ENCODE assay signal across 8 cellular contexts in genomic region chr5:180828756-180829531, GRCh38. TPM values are rescaled to one million over a fixed set of nuclear protein-coding genes. Genes with fewer than 3 reads are reported as not detected.
A peak's percentile ranks its signal among the peaks of the same experiment; 100 is the strongest.
DNase-seq lines count a peak whose midpoint lies in the region; ATAC-seq and TF ChIP-seq lines count a peak whose summit lies in the region.
"Not testable (repeated sequence)": the region's sequence is repeated elsewhere in the genome, so short reads cannot be mapped to it uniquely, and the experiment has no call there.

No MANE protein-coding gene starts in this region.

- TF ChIP-seq EP300 in tibial nerve (IDR thresholded peaks at IDR 0.05), result peak; percentile 39 to 45

- peak overlapping the region; percentile 81 for H3K4me3 Mint-ChIP-seq in CD4-positive, alpha-beta T cell
- H3K4me3 Mint-ChIP-seq in activated CD8-positive, alpha-beta T cell treated with anti-CD3 and anti-CD28 coated beads for 36 hours, result peak overlapping the region; percentile 18

- not testable (repeated sequence) for DNase-seq in CD4-positive, alpha-beta T cell; activated CD8-positive, alpha-beta T cell treated with anti-CD3 and anti-CD28 coated beads for 36 hours; ascending aorta (ENCODE audit: low spot score in 2 of 2); heart right ventricle; gastrocnemius medialis; tibial nerve (ENCODE audit: low spot score in 2 of 2)
- peak; percentile 5 for DNase-seq in NCI-H748 (lab: John Stamatoyannopoulos, UW; ENCODE audit: unreplicated experiment)

- WGBS in heart right ventricle, 2 donors, result 88 to 89% methylated on average over 12 to 13 of the region's 13 CpGs
- 78 to 84% methylated on average over 13 of the region's 13 CpGs for WGBS in tibial nerve, 2 donors

- H3K4me3 ChIP-seq in ascending aorta; muscle layer of duodenum (ENCODE audit: low read depth in 1 of 2, low read length in 2 of 2); tibial nerve: not testable (repeated sequence)
- H3K4me3 ChIP-seq in heart right ventricle (peak overlapping the region in 2 of 10 donors; percentile 95 to 98), gastrocnemius medialis (peak overlapping the region in 1 of 4 donors; percentile 98)

- peaks cover 47% of the 10 kb centered on the region for H3K36me3 Mint-ChIP-seq in CD4-positive, alpha-beta T cell (ENCODE audit: low read depth)
- H3K36me3 Mint-ChIP-seq in activated CD8-positive, alpha-beta T cell treated with anti-CD3 and anti-CD28 coated beads for 36 hours (ENCODE audit: low read depth), result peaks cover 30% of the 10 kb centered on the region

- H3K27me3 Mint-ChIP-seq in CD4-positive, alpha-beta T cell; activated CD8-positive, alpha-beta T cell treated with anti-CD3 and anti-CD28 coated beads for 36 hours: not testable (repeated sequence)

- not testable (repeated sequence) for TF ChIP-seq CTCF in CD4-positive, alpha-beta T cell (IDR thresholded peaks at IDR 0.05); activated CD8-positive, alpha-beta T cell treated with anti-CD3 and anti-CD28 coated beads for 36 hours (IDR thresholded peaks at IDR 0.05); ascending aorta (IDR thresholded peaks at IDR 0.05); heart right ventricle (IDR thresholded peaks at IDR 0.05); gastrocnemius medialis (IDR thresholded peaks at IDR 0.05 in 4 of 5, conservative IDR thresholded peaks at IDR 0.05 in 1 of 5); tibial nerve (IDR thresholded peaks at IDR 0.05)

- POLR2A ChIA-PET in CD4-positive, alpha-beta T cell (lab: Charles Lee), result interaction anchor here (2.5 to 11.8 kb wide), 5 partner anchors 11 to 432 kb away, joined by 18 to 612 read pairs (median 40); partner anchors contain the start of genes MGAT1, TRIM52 and ZFP62
- POLR2A ChIA-PET in activated CD8-positive, alpha-beta T cell treated with anti-CD3 and anti-CD28 coated beads for 36 hours (lab: Charles Lee), result interaction anchor here (1.0 to 6.5 kb wide), 6 partner anchors 12 to 328 kb away, joined by 3 to 87 read pairs (median 27); no protein-coding TSS in a partner anchor

- not testable (repeated sequence) for TF ChIP-seq POLR2A in gastrocnemius medialis (IDR thresholded peaks at IDR 0.05); tibial nerve (IDR thresholded peaks at IDR 0.05)

- H3K27ac Mint-ChIP-seq in CD4-positive, alpha-beta T cell, result peak overlapping the region; percentile 99
- H3K27ac Mint-ChIP-seq in activated CD8-positive, alpha-beta T cell treated with anti-CD3 and anti-CD28 coated beads for 36 hours, result peak overlapping the region; percentile 57

- in situ Hi-C loops in gastrocnemius medialis (cut with MboI; ENCODE audit: low sequenced_read_pairs in 4 of 4), result not testable (repeated sequence)

- H3K9me3 Mint-ChIP-seq in CD4-positive, alpha-beta T cell; activated CD8-positive, alpha-beta T cell treated with anti-CD3 and anti-CD28 coated beads for 36 hours: not testable (repeated sequence)

- H3K9me3 ChIP-seq in CD4-positive, alpha-beta T cell (ENCODE audit: control insufficient read depth, low read length); ascending aorta; muscle layer of duodenum (ENCODE audit: control insufficient read depth in 1 of 2, low read length in 2 of 2); gastrocnemius medialis: not testable (repeated sequence)
- peaks cover 0 to 18% (median 0%) of the 10 kb centered on the region in 11 donors for H3K9me3 ChIP-seq in heart right ventricle
- H3K9me3 ChIP-seq in tibial nerve, result peaks cover 0 to 14% (median 0%) of the 10 kb centered on the region in 4 donors

- H3K27ac ChIP-seq in CD4-positive, alpha-beta T cell (ENCODE audit: low read depth, low read length), result not testable (repeated sequence)
- peak overlapping the region; percentile 97 for H3K27ac ChIP-seq in ascending aorta
- H3K27ac ChIP-seq in heart right ventricle, result peak overlapping the region; percentile 96 to 100 (median 99)
- peak overlapping the region; percentile 94 for H3K27ac ChIP-seq in muscle layer of duodenum (ENCODE audit: low read length)
- peak overlapping the region; percentile 90 to 98 (median 96) for H3K27ac ChIP-seq in gastrocnemius medialis
- peak overlapping the region; percentile 92 to 99 (median 98) for H3K27ac ChIP-seq in tibial nerve

- ATAC-seq in CD4-positive, alpha-beta T cell (ENCODE audit: poor library complexity); activated CD8-positive, alpha-beta T cell treated with anti-CD3 and anti-CD28 coated beads for 36 hours; heart right ventricle; gastrocnemius medialis: not testable (repeated sequence)

- H3K4me1 Mint-ChIP-seq in CD4-positive, alpha-beta T cell (ENCODE audit: low read depth), result peaks cover 66% of the 10 kb centered on the region
- H3K4me1 Mint-ChIP-seq in activated CD8-positive, alpha-beta T cell treated with anti-CD3 and anti-CD28 coated beads for 36 hours (ENCODE audit: low read depth), result peaks cover 37% of the 10 kb centered on the region

- intact Hi-C loops in CD4-positive, alpha-beta T cell (cut with DNase I, micrococcal nuclease); activated CD8-positive, alpha-beta T cell treated with anti-CD3 and anti-CD28 coated beads for 36 hours (cut with micrococcal nuclease); ascending aorta (cut with DNase I); heart right ventricle (cut with DNase I); gastrocnemius medialis (cut with DNase I; ENCODE audit: low total_unique reads): not testable (repeated sequence)

- not testable (repeated sequence) for H3K36me3 ChIP-seq in ascending aorta; muscle layer of duodenum (ENCODE audit: control insufficient read depth in 1 of 2, insufficient read depth in 2 of 2, low read length in 2 of 2); gastrocnemius medialis
- H3K36me3 ChIP-seq in heart right ventricle, result peaks cover 0 to 15% (median 2%) of the 10 kb centered on the region in 9 donors
- peaks cover 0 to 21% (median 0%) of the 10 kb centered on the region in 3 donors for H3K36me3 ChIP-seq in tibial nerve

- peaks cover 6 to 35% of the 10 kb centered on the region in 2 donors for H3K4me1 ChIP-seq in ascending aorta
- H3K4me1 ChIP-seq in heart right ventricle, result peaks cover 14 to 73% (median 62%) of the 10 kb centered on the region in 9 donors
- peaks cover 3 to 36% of the 10 kb centered on the region in 2 donors for H3K4me1 ChIP-seq in muscle layer of duodenum (ENCODE audit: control insufficient read depth in 1 of 2, insufficient read depth in 2 of 2, low read length in 2 of 2)
- peaks cover 39% of the 10 kb centered on the region in 2 donors for H3K4me1 ChIP-seq in gastrocnemius medialis
- peaks cover 0 to 65% (median 43%) of the 10 kb centered on the region in 4 donors for H3K4me1 ChIP-seq in tibial nerve

- CTCF ChIA-PET in CD4-positive, alpha-beta T cell (lab: Charles Lee), result interaction anchor here (1.0 to 3.9 kb wide), 3 partner anchors 17 to 32 kb away, joined by 3 to 34 read pairs (median 17); no protein-coding TSS in a partner anchor
- CTCF ChIA-PET in activated CD8-positive, alpha-beta T cell treated with anti-CD3 and anti-CD28 coated beads for 36 hours (lab: Charles Lee), result interaction anchor here (3.0 to 3.5 kb wide), 2 partner anchors 11 to 17 kb away, joined by 19 to 32 read pairs; no protein-coding TSS in a partner anchor

- H3K27me3 ChIP-seq in CD4-positive, alpha-beta T cell (ENCODE audit: control insufficient read depth, insufficient read depth, low read length); ascending aorta; heart right ventricle; muscle layer of duodenum (ENCODE audit: low read depth, low read length); gastrocnemius medialis; tibial nerve: not testable (repeated sequence)

RNA-seq across cellular contexts. Expression of gene MGAT1, which starts 26.3 kb away (rescaled TPM):
- 10 to 100 TPM; 49.0 to 60.2 TPM for total RNA-seq in CD4-positive, alpha-beta T cell
- 100 to 1,000 TPM; 161 to 171 TPM for total RNA-seq in activated CD8-positive, alpha-beta T cell treated with anti-CD3 and anti-CD28 coated beads for 36 hours
- total RNA-seq in ascending aorta (257 TPM), heart right ventricle (100 to 1,000 TPM in 2 of 10 donors, 10 to 100 TPM in 8; 50.1 to 118 (median 59.7) TPM), gastrocnemius medialis (100 to 1,000 TPM; 100 to 138 (median 115) TPM), tibial nerve (100 to 1,000 TPM; 161 to 216 (median 195) TPM)
- polyA plus RNA-seq in heart right ventricle, result 100 to 1,000 TPM in 1 of 2 donors, 10 to 100 TPM in 1; 71.7 to 127 TPM

RNA-seq across cellular contexts. Expression of gene ZFP62, which starts 32.1 kb away (rescaled TPM):
- total RNA-seq in CD4-positive, alpha-beta T cell, result 10 to 100 TPM; 22.6 to 24.9 TPM
- total RNA-seq in activated CD8-positive, alpha-beta T cell treated with anti-CD3 and anti-CD28 coated beads for 36 hours, result 10 to 100 TPM; 22.2 to 22.6 TPM
- total RNA-seq in ascending aorta (1.8 TPM), heart right ventricle (10 to 100 TPM; 11.3 to 17.6 (median 13.6) TPM), gastrocnemius medialis (10 to 100 TPM in 2 of 4 donors, 1 to 10 TPM in 2; 8.9 to 14.7 (median 10.2) TPM), tibial nerve (10 to 100 TPM; 17.0 to 35.1 (median 25.3) TPM)
- polyA plus RNA-seq in heart right ventricle, result 10 to 100 TPM in 1 of 2 donors, 1 to 10 TPM in 1; 6.4 to 24.9 TPM
